Comparison of ENCODE assay signal across 20 cellular contexts in the genomic region with DNA sequence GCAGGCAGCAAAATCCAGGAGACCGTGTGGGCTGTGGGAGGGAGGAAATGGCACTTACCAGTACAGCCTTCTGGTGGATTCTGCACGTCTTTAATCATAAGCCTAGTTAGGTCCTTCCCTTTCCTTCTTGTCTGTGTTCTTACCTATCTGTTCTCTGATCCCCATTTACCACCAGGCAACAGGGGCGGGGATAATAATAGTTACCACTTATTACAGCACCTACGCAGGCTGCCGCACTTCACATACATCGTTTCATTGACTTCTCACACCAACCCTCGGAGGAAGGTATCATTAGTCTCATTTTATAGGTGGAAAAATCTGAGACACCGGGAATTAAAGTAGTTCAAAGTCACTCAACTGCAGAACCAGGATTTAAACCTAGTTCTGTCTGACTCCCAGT. TPM values are rescaled to one million over a fixed set of nuclear protein-coding genes. Genes with fewer than 3 reads are reported as not detected.
DNase-seq lines count a peak whose midpoint lies in the region; FAIRE-seq and TF ChIP-seq lines count a peak whose summit lies in the region.
"Had no signal": no experiment of that assay in that cellular context is flagged by ENCODE, and none has a peak within 500 bp of the region (broad histone marks: within the 10 kb centered on the region; RNA-seq: fewer than 3 reads in every experiment).

No MANE protein-coding gene starts in this region.

- H3K79me2 ChIP-seq in H1 (ENCODE audit: control insufficient read depth in 1 of 2, insufficient read depth in 2 of 2, low read length in 2 of 2), result peaks cover 0 to 3% of the 10 kb centered on the region in 2 experiments; a peak in 3 of 4 replicates
- H3K79me2 ChIP-seq in SK-N-SH (ENCODE audit: insufficient read depth), result no peaks in the 10 kb centered on the region

- peak overlapping the region; percentile 92; the same call in 1 of the 2 replicates for H2BK12ac ChIP-seq in H1 (ENCODE audit: low read depth, low read length)
- H2BK12ac ChIP-seq in mesenchymal stem cell (ENCODE audit: low read length in 2 of 2), result no peak overlapping the region

- H4K8ac ChIP-seq in H1 (ENCODE audit: extremely low read depth, insufficient read depth, low read length) (no peak overlapping the region), mesenchymal stem cell (ENCODE audit: low read length) (no peak overlapping the region)

- H3K56ac ChIP-seq in H1 (replicated peaks; ENCODE audit: insufficient read length, low read depth, low read length), result peak overlapping the region; percentile 4

- H3K23me2 ChIP-seq in H1 (ENCODE audit: low read depth, low read length), result peaks cover under 1% of the 10 kb centered on the region

- H3K4me2 ChIP-seq in H1 (ENCODE audit: insufficient read depth in 1 of 2, low read depth in 2 of 2, low read length in 2 of 2), result no peak overlapping the region
- H3K4me2 ChIP-seq in SK-N-SH, result no peak overlapping the region
- H3K4me2 ChIP-seq in mesenchymal stem cell (ENCODE audit: low read length, poor library complexity, severe bottlenecking), result no peak overlapping the region

- no peaks in the 10 kb centered on the region for H3K36me3 Mint-ChIP-seq in type B pancreatic cell

- H4K20me1 ChIP-seq in H1 (replicated peaks in 1 of 2; ENCODE audit: control insufficient read depth in 1 of 2, insufficient read depth in 2 of 2, low read length in 2 of 2), result no peaks in the 10 kb centered on the region
- H4K20me1 ChIP-seq in SK-N-SH (ENCODE audit: insufficient read depth), result no peaks in the 10 kb centered on the region

- H3K79me1 ChIP-seq in H1 (ENCODE audit: low read depth, low read length) (peaks cover 2% of the 10 kb centered on the region), mesenchymal stem cell (replicated peaks; ENCODE audit: low read length, poor library complexity, severe bottlenecking) (no peaks in the 10 kb centered on the region)

- H3K18ac ChIP-seq in H1 (ENCODE audit: extremely low read depth, low read length) (0 out of 2 replicates have a peak overlapping the region, but pooled peaks have one; percentile 56), mesenchymal stem cell (ENCODE audit: low read depth in 1 of 2, low read length in 2 of 2) (no peak overlapping the region)

- DNase-seq in CD1c-positive myeloid dendritic cell (ENCODE audit: extremely low spot score) (peak; percentile 27), H1 (ENCODE audit: low read depth in 1 of 2, low spot score in 2 of 2) (no peak), putamen (ENCODE audit: low spot score) (peak; percentile 72), SK-N-SH (no peak), type B pancreatic cell (ENCODE audit: extremely low spot score, unreplicated experiment) (no peak), mesenchymal stem cell (no peak)
- DNase-seq: CD4-positive, CD25-positive, alpha-beta regulatory T cell; COR-L47; NCI-H1105 treated with DMSO at 0.1 percent for 48 hours; NCI-H1694; NCI-H2081 treated with DMSO at 0.1 percent for 48 hours; NCI-H510A; NCI-H748 treated with DMSO at 0.1 percent for 48 hours; NK-92 treated with Interleukin-12 subunit alpha and Interleukin-12 subunit beta, amount 100 ng/mL, for 24 hours; SHP77 had no signal

- peaks cover 26% of the 10 kb centered on the region for H3K4me1 Mint-ChIP-seq in type B pancreatic cell (ENCODE audit: unreplicated experiment)

- H4K5ac ChIP-seq in H1 (ENCODE audit: insufficient read length, low read depth, low read length), result no peak overlapping the region

- H3K9me3 Mint-ChIP-seq in type B pancreatic cell, result no peaks in the 10 kb centered on the region

- H3K14ac ChIP-seq in H1 (ENCODE audit: insufficient read length), result no peak overlapping the region
- H3K14ac ChIP-seq in mesenchymal stem cell (ENCODE audit: low read length in 2 of 2), result no peak overlapping the region

- TF ChIP-seq CTCF in H1 (IDR thresholded peaks at IDR 0.05; ENCODE audit: control extremely low read depth in 1 of 3, insufficient read depth in 1 of 3, low read depth in 1 of 3, low read length in 3 of 3), result no peak
- TF ChIP-seq CTCF in SK-N-SH (IDR thresholded peaks at IDR 0.05), result no peak
- no peak for TF ChIP-seq CTCF in type B pancreatic cell (conservative IDR thresholded peaks at IDR 0.05)

- peak overlapping the region; percentile 54 for H4K91ac ChIP-seq in H1 (replicated peaks; ENCODE audit: insufficient read length, low read length)
- no peak overlapping the region for H4K91ac ChIP-seq in mesenchymal stem cell (ENCODE audit: low read length)

- H2BK20ac ChIP-seq in H1 (ENCODE audit: low read length), result peak overlapping the region; percentile 86; the same call in 1 of the 2 replicates

- no peak for TF ChIP-seq POLR2A in H1 (IDR thresholded peaks at IDR 0.05; ENCODE audit: control extremely low read depth in 1 of 2, low read depth in 2 of 2, low read length in 2 of 2)

- CTCF ChIA-PET in H1 (lab: Charles Lee; ENCODE audit: partially characterized antibody), result interaction anchor here (1.0 to 13.5 kb wide), 2 partner anchors 10 to 19 kb away, joined by 4 to 242 read pairs; no protein-coding TSS in a partner anchor
- CTCF ChIA-PET in SK-N-SH (lab: Yijun Ruan, JAX), result no interaction called here

- H2BK5ac ChIP-seq in H1 (ENCODE audit: low read depth, low read length) (peak overlapping the region; percentile 77; the same call in 1 of the 2 replicates), mesenchymal stem cell (ENCODE audit: low read depth, low read length, poor library complexity, severe bottlenecking) (no peak overlapping the region)

- no peak overlapping the region for H3K27ac Mint-ChIP-seq in type B pancreatic cell

- 85% methylated on average over 8 of the region's 8 CpGs; no CpG with 5 or more reads in 1 of the 2 experiments for WGBS in H1 (ENCODE audit: extremely low coverage in 1 of 2, insufficient coverage in 1 of 2, insufficient read length in 1 of 2, insufficient replicate concordance in 2 of 2, low coverage in 1 of 2, low lambda C conversion rate in 2 of 2, missing lambda C conversion rate in 1 of 2), 2 experiments
- WGBS in SK-N-SH (ENCODE audit: low lambda C conversion rate), result 83% methylated on average over 8 of the region's 8 CpGs
- 86% methylated on average over 8 of the region's 8 CpGs for WGBS in mesenchymal stem cell

- H3K36me3 ChIP-seq in HUES48 (ENCODE audit: control insufficient read depth, insufficient read depth, low read length) (no peaks in the 10 kb centered on the region), H1 (ENCODE audit: control insufficient read depth in 2 of 4, insufficient read depth in 4 of 4, low read length in 3 of 4) (no peaks in the 10 kb centered on the region), SK-N-SH (replicated peaks in 1 of 2; ENCODE audit: control insufficient read depth in 1 of 2, insufficient read depth in 2 of 2, low read length in 1 of 2) (no peaks in the 10 kb centered on the region), mesenchymal stem cell (ENCODE audit: control insufficient read depth in 1 of 2, insufficient read depth in 2 of 2, low read depth in 1 of 2, low read length in 2 of 2) (no peaks in the 10 kb centered on the region)

- H3K4me3 Mint-ChIP-seq in type B pancreatic cell, result no peak overlapping the region
- H3K4me3 Mint-ChIP-seq: CD4-positive, CD25-positive, alpha-beta regulatory T cell had no signal

- POLR2A ChIA-PET in H1 (lab: Charles Lee; ENCODE audit: partially characterized antibody) (no interaction called here), SK-N-SH (lab: Yijun Ruan, JAX) (no interaction called here)

- H3K27ac ChIP-seq in HUES48 (ENCODE audit: low read depth, low read length), result peak overlapping the region; percentile 42
- H3K27ac ChIP-seq in H1 (ENCODE audit: low read depth, low read length), result no peak overlapping the region
- no peak overlapping the region for H3K27ac ChIP-seq in SK-N-SH (ENCODE audit: low read depth in 2 of 2, low read length in 1 of 2)
- H3K27ac ChIP-seq in mesenchymal stem cell (ENCODE audit: low read length, poor library complexity, severe bottlenecking), result no peak overlapping the region
- H3K27ac ChIP-seq: SK-N-MC had no signal

- H2AFZ ChIP-seq in H1 (ENCODE audit: low read length) (no peak overlapping the region), SK-N-SH (ENCODE audit: low read depth) (no peak overlapping the region), mesenchymal stem cell (ENCODE audit: low read depth, low read length) (no peak overlapping the region)

- H3K4ac ChIP-seq in H1 (replicated peaks; ENCODE audit: insufficient read length, low read depth, low read length) (peak overlapping the region; percentile 55), mesenchymal stem cell (ENCODE audit: low read depth in 1 of 2, low read length in 2 of 2) (no peak overlapping the region)

- no peak for FAIRE-seq in H1 (lab: Jason Lieb, UNC)
- FAIRE-seq: G401.6, HepG2 had no signal

- no peak overlapping the region for H3K9ac ChIP-seq in HUES48 (ENCODE audit: low read depth, low read length)
- H3K9ac ChIP-seq in H1 (replicated peaks in 1 of 4; ENCODE audit: extremely low read depth in 1 of 4, low read depth in 3 of 4, low read length in 3 of 4), result no peak overlapping the region
- H3K9ac ChIP-seq in SK-N-SH, result no peak overlapping the region
- H3K9ac ChIP-seq in mesenchymal stem cell (ENCODE audit: low read length), result no peak overlapping the region

- TF ChIP-seq RAD21 in H1 (IDR thresholded peaks at IDR 0.05 in 1 of 2, conservative IDR thresholded peaks at IDR 0.05 in 1 of 2; ENCODE audit: low read depth in 2 of 2, low read length in 2 of 2) (no peak), SK-N-SH (IDR thresholded peaks at IDR 0.05; ENCODE audit: low read length) (no peak)

- no peak overlapping the region; the same call in 1 of the 2 replicates for H2AK5ac ChIP-seq in H1 (ENCODE audit: low read depth, low read length)
- H2AK5ac ChIP-seq in mesenchymal stem cell (ENCODE audit: low read length, severe bottlenecking), result no peak overlapping the region

- TF ChIP-seq EP300 in H1 (IDR thresholded peaks at IDR 0.05; ENCODE audit: borderline replicate concordance in 1 of 2, low read depth in 2 of 2, low read length in 2 of 2) (no peak), SK-N-SH (IDR thresholded peaks at IDR 0.05; ENCODE audit: borderline replicate concordance in 1 of 2, low read depth in 1 of 2, low read length in 1 of 2) (no peak)

- peaks cover 9% of the 10 kb centered on the region for H3F3A ChIP-seq in SK-N-SH (replicated peaks; ENCODE audit: insufficient read depth)

- H3K9me3 ChIP-seq in HUES48 (ENCODE audit: control insufficient read depth, insufficient read depth, low read length) (no peaks in the 10 kb centered on the region), H1 (ENCODE audit: insufficient read depth in 2 of 2, low read depth in 1 of 2, low read length in 1 of 2) (no peaks in the 10 kb centered on the region), SK-N-SH (no peaks in the 10 kb centered on the region), mesenchymal stem cell (ENCODE audit: control insufficient read depth, low read length) (no peaks in the 10 kb centered on the region)

- no peaks in the 10 kb centered on the region for H3K9me2 ChIP-seq in SK-N-SH

- H3K27me3 ChIP-seq in HUES48 (ENCODE audit: control insufficient read depth, insufficient read depth, low read length), result no peaks in the 10 kb centered on the region
- no peaks in the 10 kb centered on the region for H3K27me3 ChIP-seq in H1 (replicated peaks in 1 of 4; ENCODE audit: control insufficient read depth in 3 of 4, extremely low read depth in 1 of 4, insufficient read depth in 3 of 4, low read length in 3 of 4)
- no peaks in the 10 kb centered on the region for H3K27me3 ChIP-seq in SK-N-SH (ENCODE audit: insufficient read depth)
- peaks cover 0 to 35% of the 10 kb centered on the region in 2 experiments for H3K27me3 ChIP-seq in mesenchymal stem cell (ENCODE audit: control insufficient read depth in 1 of 2, insufficient read depth in 1 of 2, low read length in 2 of 2)

- H2BK15ac ChIP-seq in H1 (ENCODE audit: low read length) (no peak overlapping the region), mesenchymal stem cell (ENCODE audit: low read depth, poor library complexity, severe bottlenecking) (no peak overlapping the region)

- H3K27me3 Mint-ChIP-seq in type B pancreatic cell, result peaks cover 4% of the 10 kb centered on the region

- peak overlapping the region; percentile 69 for H2BK120ac ChIP-seq in H1 (replicated peaks; ENCODE audit: low read depth, low read length)
- no peak overlapping the region for H2BK120ac ChIP-seq in mesenchymal stem cell (ENCODE audit: low read depth, low read length)

- H3K23ac ChIP-seq in H1 (ENCODE audit: insufficient read length) (no peak overlapping the region), mesenchymal stem cell (ENCODE audit: low read length in 2 of 2) (no peak overlapping the region)

- H3K4me1 ChIP-seq in HUES48 (ENCODE audit: control insufficient read depth, insufficient read depth, low read length) (peaks cover 66% of the 10 kb centered on the region), H1 (replicated peaks in 1 of 4; ENCODE audit: control insufficient read depth in 3 of 4, insufficient read depth in 4 of 4, low read length in 3 of 4) (peaks cover 6 to 15% (median 14%) of the 10 kb centered on the region in 4 experiments), SK-N-SH (ENCODE audit: control insufficient read depth in 1 of 2, insufficient read depth in 2 of 2, low read depth in 1 of 2, low read length in 1 of 2) (peaks cover 0 to 22% of the 10 kb centered on the region in 2 experiments; a peak in 2 of 4 replicates), mesenchymal stem cell (ENCODE audit: control insufficient read depth, insufficient read depth, low read depth, low read length) (peaks cover 9% of the 10 kb centered on the region)

- H3K4me3 ChIP-seq in HUES48 (ENCODE audit: low read depth, low read length) (no peak overlapping the region), H1 (ENCODE audit: extremely low read depth in 1 of 4, insufficient read depth in 2 of 4, low read depth in 3 of 4, low read length in 4 of 4) (no peak overlapping the region), SK-N-SH (ENCODE audit: low read depth in 2 of 2, low read length in 1 of 2) (no peak overlapping the region), mesenchymal stem cell (ENCODE audit: insufficient read depth in 1 of 2, low read depth in 1 of 2, low read length in 2 of 2) (no peak overlapping the region)
- H3K4me3 ChIP-seq: SK-N-MC had no signal

RNA-seq across cellular contexts. Expression of gene EPHA1, which starts 4.5 kb away (rescaled TPM):
- total RNA-seq in H1 (2021; fragmentation: NEBNext Ultra II Directional; extraction: Animal tissue kit (Norgen Biotek cat#: 25700)), result 133 and 139 TPM in 2 replicates
- 86.5 and 113 TPM in 2 replicates for polyA plus RNA-seq in H1 (2011; rRNA removed)
- 103 TPM for polyA plus RNA-seq in H1 (2011; cell fraction: cytosol; rRNA removed)
- 324 TPM for polyA plus RNA-seq in H1 (2011; cell fraction: nucleus; rRNA removed)
- polyA plus RNA-seq in H1 (2012, experiment 1 of 2), result 107 to 123 TPM (median 120 TPM) in 4 replicates
- 106 TPM for polyA plus RNA-seq in H1 (2012, experiment 2 of 2)
- polyA plus RNA-seq in H1 (2013, experiment 1 of 2), result 176 TPM
- 162 TPM for polyA plus RNA-seq in H1 (2013, experiment 2 of 2)
- 185 and 189 TPM in 2 replicates for polyA minus RNA-seq in H1 (2011; rRNA and poly(A)+ RNA removed)
- 79.6 TPM for polyA minus RNA-seq in H1 (2011; cell fraction: cytosol; rRNA and poly(A)+ RNA removed)
- polyA minus RNA-seq in H1 (2011; cell fraction: nucleus; rRNA and poly(A)+ RNA removed), result 128 TPM
- polyA plus RNA-seq in SK-N-SH (2012; rRNA removed), result 0.26 and 0.49 TPM in 2 replicates
- 0.19 and 0.28 TPM in 2 replicates for polyA plus RNA-seq in SK-N-SH (2012; cell fraction: cytosol; rRNA removed)
- polyA plus RNA-seq in SK-N-SH (2012; cell fraction: nucleus; rRNA removed), result 0.64 and 1.0 TPM in 2 replicates
- total RNA-seq in type B pancreatic cell (ENCODE audit: low replicate concordance), result 18.0 and 40.1 TPM in 2 replicates
- polyA plus RNA-seq in mesenchymal stem cell (2013, experiment 1 of 2), result 0.10 TPM
- polyA plus RNA-seq in mesenchymal stem cell (2013, experiment 2 of 2), result 0.03 TPM
- total RNA-seq: OCI-LY7 had no signal

RNA-seq across cellular contexts. Expression of gene TAS2R60, which starts 30.1 kb away (rescaled TPM):
- total RNA-seq in H1 (2021; fragmentation: NEBNext Ultra II Directional; extraction: Animal tissue kit (Norgen Biotek cat#: 25700)), result 0.32 and 0.46 TPM in 2 replicates
- polyA plus RNA-seq in H1 (2011; rRNA removed) (0.13 and 0.15 TPM in 2 replicates), SK-N-SH (2012; rRNA removed) (0.10 TPM in 1 of 2 replicates, not detected in the other)
- polyA plus RNA-seq in H1 (2011; cell fraction: cytosol; rRNA removed), result 0.14 TPM
- polyA plus RNA-seq in H1 (2011; cell fraction: nucleus; rRNA removed), result 0.37 TPM
- 0.20 TPM in 1 of 4 replicates, not detected in the others for polyA plus RNA-seq in H1 (2012, experiment 1 of 2)
- 0.29 TPM for polyA plus RNA-seq in H1 (2012, experiment 2 of 2)
- 0.18 TPM for polyA plus RNA-seq in H1 (2013, experiment 1 of 2)
- polyA plus RNA-seq in H1 (2013, experiment 2 of 2), result not detected
- polyA minus RNA-seq in H1 (2011; rRNA and poly(A)+ RNA removed), result 1.6 and 2.6 TPM in 2 replicates
- not detected for polyA minus RNA-seq in H1 (2011; cell fraction: cytosol; rRNA and poly(A)+ RNA removed)
- 6.1 TPM for polyA minus RNA-seq in H1 (2011; cell fraction: nucleus; rRNA and poly(A)+ RNA removed)
- polyA plus RNA-seq in SK-N-SH (2012; cell fraction: cytosol; rRNA removed), result 0.05 and 0.10 TPM in 2 replicates
- polyA plus RNA-seq in SK-N-SH (2012; cell fraction: nucleus; rRNA removed), result 0.18 and 0.27 TPM in 2 replicates
- not detected in 2 replicates for total RNA-seq in type B pancreatic cell (ENCODE audit: low replicate concordance)
- polyA plus RNA-seq in mesenchymal stem cell (2013, experiment 1 of 2), result not detected
- polyA plus RNA-seq in mesenchymal stem cell (2013, experiment 2 of 2), result not detected
- total RNA-seq: HepG2, OCI-LY7 had no signal
- polyA plus RNA-seq: HepG2 had no signal

RNA-seq across cellular contexts. Expression of gene ZYX, which starts 32.0 kb away (rescaled TPM):
- total RNA-seq in H1 (2021; fragmentation: NEBNext Ultra II Directional; extraction: Animal tissue kit (Norgen Biotek cat#: 25700)), result 159 and 174 TPM in 2 replicates
- polyA plus RNA-seq in H1 (2011; rRNA removed), result 40.6 and 77.9 TPM in 2 replicates
- 25.7 TPM for polyA plus RNA-seq in H1 (2011; cell fraction: cytosol; rRNA removed)
- 107 TPM for polyA plus RNA-seq in H1 (2011; cell fraction: nucleus; rRNA removed)
- polyA plus RNA-seq in H1 (2012, experiment 1 of 2), result 138 to 177 TPM (median 171 TPM) in 4 replicates
- 172 TPM for polyA plus RNA-seq in H1 (2012, experiment 2 of 2)
- polyA plus RNA-seq in H1 (2013, experiment 1 of 2), result 166 TPM
- polyA plus RNA-seq in H1 (2013, experiment 2 of 2), result 163 TPM
- polyA minus RNA-seq in H1 (2011; rRNA and poly(A)+ RNA removed), result 21.5 and 32.9 TPM in 2 replicates
- 70.7 TPM for polyA minus RNA-seq in H1 (2011; cell fraction: cytosol; rRNA and poly(A)+ RNA removed)
- 64.8 TPM for polyA minus RNA-seq in H1 (2011; cell fraction: nucleus; rRNA and poly(A)+ RNA removed)
- 124 and 271 TPM in 2 replicates for polyA plus RNA-seq in SK-N-SH (2012; rRNA removed)
- 159 and 266 TPM in 2 replicates for polyA plus RNA-seq in SK-N-SH (2012; cell fraction: cytosol; rRNA removed)
- 593 and 733 TPM in 2 replicates for polyA plus RNA-seq in SK-N-SH (2012; cell fraction: nucleus; rRNA removed)
- 73.2 and 107 TPM in 2 replicates for total RNA-seq in type B pancreatic cell (ENCODE audit: low replicate concordance)
- 317 TPM for polyA plus RNA-seq in mesenchymal stem cell (2013, experiment 1 of 2)
- polyA plus RNA-seq in mesenchymal stem cell (2013, experiment 2 of 2), result 305 TPM

RNA-seq across cellular contexts. Expression of gene FAM131B, which starts 50.6 kb away (rescaled TPM):
- total RNA-seq in H1 (2021; fragmentation: NEBNext Ultra II Directional; extraction: Animal tissue kit (Norgen Biotek cat#: 25700)), result 35.5 and 38.2 TPM in 2 replicates
- polyA plus RNA-seq in H1 (2011; rRNA removed) (23.1 and 28.8 TPM in 2 replicates), SK-N-SH (2012; rRNA removed) (43.6 and 50.1 TPM in 2 replicates)
- polyA plus RNA-seq in H1 (2011; cell fraction: cytosol; rRNA removed), result 27.9 TPM
- polyA plus RNA-seq in H1 (2011; cell fraction: nucleus; rRNA removed), result 37.7 TPM
- polyA plus RNA-seq in H1 (2012, experiment 1 of 2), result 22.4 to 28.3 TPM (median 26.2 TPM) in 4 replicates
- 25.4 TPM for polyA plus RNA-seq in H1 (2012, experiment 2 of 2)
- 11.6 TPM for polyA plus RNA-seq in H1 (2013, experiment 1 of 2)
- 12.8 TPM for polyA plus RNA-seq in H1 (2013, experiment 2 of 2)
- polyA minus RNA-seq in H1 (2011; rRNA and poly(A)+ RNA removed), result 51.2 and 57.7 TPM in 2 replicates
- polyA minus RNA-seq in H1 (2011; cell fraction: cytosol; rRNA and poly(A)+ RNA removed), result 20.8 TPM
- polyA minus RNA-seq in H1 (2011; cell fraction: nucleus; rRNA and poly(A)+ RNA removed), result 25.5 TPM
- 22.3 and 35.7 TPM in 2 replicates for polyA plus RNA-seq in SK-N-SH (2012; cell fraction: cytosol; rRNA removed)
- polyA plus RNA-seq in SK-N-SH (2012; cell fraction: nucleus; rRNA removed), result 47.8 and 56.9 TPM in 2 replicates
- total RNA-seq in type B pancreatic cell (ENCODE audit: low replicate concordance), result 2.1 and 6.5 TPM in 2 replicates
- polyA plus RNA-seq in mesenchymal stem cell (2013, experiment 1 of 2), result 0.28 TPM
- 0.30 TPM for polyA plus RNA-seq in mesenchymal stem cell (2013, experiment 2 of 2)
- total RNA-seq: OCI-LY7 had no signal
- polyA plus RNA-seq: HepG2 had no signal

Comparison
In these comparisons a context has a peak if more than half of its experiments do, and no peak if none do; other contexts are left out.
1. DNase-seq: peak in CD1c-positive myeloid dendritic cell (single experiment) and putamen (single experiment); none in H1 (0 of 2), SK-N-SH (single experiment), type B pancreatic cell (single experiment) and mesenchymal stem cell (single experiment).